In genomic region chr6:160990847-160991410, GRCh38 we compare ENCODE assay signal across 8 cellular contexts. TPM values are rescaled to one million over a fixed set of nuclear protein-coding genes. Genes with fewer than 3 reads are reported as not detected.
DNase-seq lines count a peak whose midpoint lies in the region; ATAC-seq and TF ChIP-seq lines count a peak whose summit lies in the region.

No MANE protein-coding gene starts in this region.

- peak overlapping the region; percentile 81 for H3K27ac Mint-ChIP-seq in activated T-cell treated with anti-CD3 and anti-CD28 coated beads, Interleukin-2, amount 50 U/mL, for 24 hours

- peaks cover 32% of the 10 kb centered on the region for H3K4me1 Mint-ChIP-seq in activated T-cell treated with anti-CD3 and anti-CD28 coated beads, Interleukin-2, amount 50 U/mL, for 24 hours (ENCODE audit: low read depth)

- peak overlapping the region; percentile 88 for H3K4me3 Mint-ChIP-seq in activated T-cell treated with anti-CD3 and anti-CD28 coated beads, Interleukin-2, amount 50 U/mL, for 24 hours

- H3K27ac ChIP-seq in right lobe of liver (peak overlapping the region; percentile 76 to 89 (median 82)), thymus (ENCODE audit: low read depth) (peak overlapping the region; percentile 80)

- intact Hi-C loops in right lobe of liver (cut with DNase I), result no loop called here

- H3K4me3 ChIP-seq in astrocyte of the cerebellum (ENCODE audit: low read depth, low read length), result peak overlapping the region; percentile 76
- peak overlapping the region; percentile 90 to 96 (median 94) for H3K4me3 ChIP-seq in right lobe of liver
- peak overlapping the region; percentile 73 for H3K4me3 ChIP-seq in thymus (ENCODE audit: low read length)

- DNase-seq in activated T-cell treated with anti-CD3 and anti-CD28 coated beads, Interleukin-2, amount 50 U/mL, for 24 hours, result no peak
- no peak for DNase-seq in activated T-cell treated with anti-CD3 and anti-CD28 coated beads, Interleukin-2, amount 50 U/mL, for 48 hours
- no peak for DNase-seq in astrocyte of the cerebellum (ENCODE audit: low read depth)
- no peak for DNase-seq in right lobe of liver

- no peak for TF ChIP-seq POLR2A in right lobe of liver (IDR thresholded peaks at IDR 0.05)

- in situ Hi-C loops in astrocyte of the cerebellum (cut with HindIII; ENCODE audit: low sequenced_read_pairs), result loop anchor here (10.0 kb wide), 1 partner anchor 54 kb away; no protein-coding TSS in a partner anchor

- ATAC-seq in right lobe of liver (no peak), GM19351 (IDR thresholded peaks at IDR 0.05; ENCODE audit: unreplicated experiment) (no peak), GM18870 (IDR thresholded peaks at IDR 0.05; ENCODE audit: unreplicated experiment) (no peak)
- no peak for ATAC-seq in activated CD4-positive, CD25-positive, alpha-beta regulatory T cell treated with anti-CD3 and anti-CD28 coated beads, Interleukin-2, amount 50 U/mL, for 24 hours

- H3K27me3 ChIP-seq in right lobe of liver (no peaks in the 10 kb centered on the region), thymus (ENCODE audit: control insufficient read depth, insufficient read depth) (peaks cover 3% of the 10 kb centered on the region)

- H3K4me1 ChIP-seq in right lobe of liver (peaks cover 0 to 5% (median 0%) of the 10 kb centered on the region in 4 donors), thymus (ENCODE audit: control insufficient read depth, insufficient read depth, low read length) (peaks cover 2% of the 10 kb centered on the region)

- TF ChIP-seq CTCF in astrocyte of the cerebellum (IDR thresholded peaks at IDR 0.05; ENCODE audit: low read depth, low read length, missing control alignments) (no peak), right lobe of liver (IDR thresholded peaks at IDR 0.05) (no peak)

- H3K36me3 ChIP-seq in right lobe of liver, result no peaks in the 10 kb centered on the region
- H3K36me3 ChIP-seq in thymus (ENCODE audit: control insufficient read depth, insufficient read depth), result no peaks in the 10 kb centered on the region

- H3K36me3 Mint-ChIP-seq in activated T-cell treated with anti-CD3 and anti-CD28 coated beads, Interleukin-2, amount 50 U/mL, for 24 hours (ENCODE audit: low read depth), result peaks cover 20% of the 10 kb centered on the region

- H3K27me3 Mint-ChIP-seq in activated T-cell treated with anti-CD3 and anti-CD28 coated beads, Interleukin-2, amount 50 U/mL, for 24 hours, result no peaks in the 10 kb centered on the region

- H3K9me3 ChIP-seq in right lobe of liver, result no peaks in the 10 kb centered on the region
- H3K9me3 ChIP-seq in thymus (ENCODE audit: control insufficient read depth), result no peaks in the 10 kb centered on the region

- 3% methylated on average over 11 of the region's 16 CpGs for WGBS in right lobe of liver (ENCODE audit: insufficient coverage, low coverage, low lambda C conversion rate, missing lambda C conversion rate)
- 3% methylated on average over 16 of the region's 16 CpGs for WGBS in thymus

- H3K9me3 Mint-ChIP-seq in activated T-cell treated with anti-CD3 and anti-CD28 coated beads, Interleukin-2, amount 50 U/mL, for 24 hours, result no peaks in the 10 kb centered on the region

RNA-seq across cellular contexts. Expression of gene MAP3K4, which starts 0.6 kb away (rescaled TPM):
- total RNA-seq in right lobe of liver, result 10 to 100 TPM in 4 of 6 experiments, 1 to 10 TPM in 2; 9.4 to 20.5 (median 13.1) TPM
- polyA plus RNA-seq in thymus, result 26.7 TPM
